ENCODE assay signal across 9 cellular contexts in the genomic region with DNA sequence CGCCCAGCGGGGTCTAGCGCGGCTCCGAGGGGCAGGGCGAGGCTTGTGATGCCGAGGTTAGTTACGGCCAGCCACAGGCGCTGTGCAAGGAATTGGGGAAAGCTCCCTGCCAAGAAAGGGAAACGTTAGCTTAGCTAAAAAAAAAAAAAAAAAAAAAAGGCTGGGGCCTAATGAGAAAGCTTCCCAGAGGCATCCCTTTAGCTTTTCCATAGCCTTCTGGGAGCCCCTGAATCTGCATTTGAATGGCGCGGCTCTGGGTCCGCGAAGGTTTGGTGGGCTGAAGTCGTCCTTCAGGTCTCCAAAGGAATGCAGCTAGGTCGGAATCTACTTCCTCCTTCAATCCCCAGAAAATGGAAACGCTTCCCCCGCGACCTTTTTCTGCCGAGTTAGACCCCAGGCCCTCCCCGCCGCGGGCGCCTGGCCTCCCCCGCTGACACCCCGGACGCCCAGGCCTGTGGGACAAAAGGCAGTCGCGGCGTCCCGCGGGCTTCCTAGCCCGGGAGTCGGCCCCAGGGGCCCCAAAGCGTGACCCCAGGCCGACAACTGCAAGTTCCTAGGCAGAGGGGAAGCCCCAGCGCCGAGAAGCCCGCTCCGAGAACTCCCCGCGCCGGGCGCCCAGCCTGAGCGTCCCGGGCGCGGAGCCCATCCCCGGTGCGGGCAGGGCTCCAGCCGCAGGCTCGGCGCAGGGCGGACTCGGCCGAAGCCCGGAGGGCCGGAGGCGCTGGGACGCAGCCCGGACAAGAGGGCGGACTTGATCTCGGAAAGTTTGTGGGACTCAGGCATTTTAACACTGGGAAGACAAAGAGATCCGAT. TPM values are rescaled to one million over a fixed set of nuclear protein-coding genes. Genes with fewer than 3 reads are reported as not detected.
DNase-seq lines count a peak whose midpoint lies in the region; ATAC-seq, FAIRE-seq and TF ChIP-seq lines count a peak whose summit lies in the region.
"Had no signal": no experiment of that assay in that cellular context is flagged by ENCODE, and none has a peak within 500 bp of the region (broad histone marks: within the 10 kb centered on the region; RNA-seq: fewer than 3 reads in every experiment).

No MANE protein-coding gene starts in this region.

- 1 to 2% (median 2%) methylated on average over 61 to 64 of the region's 64 CpGs for WGBS in small intestine, 3 donors

- in situ Hi-C loops in brain microvascular endothelial cell (cut with HindIII; ENCODE audit: low pct_ligation_motif_present, low sequenced_read_pairs) = no loop called here

- no peaks in the 10 kb centered on the region for H3K9me3 ChIP-seq in small intestine (ENCODE audit: control insufficient read depth, low read depth)

- CTCF ChIA-PET in HEK293T (lab: Yijun Ruan, JAX) = interaction anchor here (0.6 to 2.1 kb wide), 4 partner anchors 10 to 732 kb away, joined by 3 to 5 read pairs (median 4); no protein-coding TSS in a partner anchor

- no peak for FAIRE-seq in small intestine (lab: Jason Lieb, UNC)

- ATAC-seq in GM21576 (IDR thresholded peaks at IDR 0.05; ENCODE audit: unreplicated experiment) = no peak

- POLR2A ChIA-PET in HEK293T (lab: Yijun Ruan, JAX) = interaction anchor here (0.5 to 1.8 kb wide), 9 partner anchors 14 to 213 kb away, joined by 3 to 6 read pairs (median 4); no protein-coding TSS in a partner anchor

- H3K4me3 ChIP-seq in brain microvascular endothelial cell (ENCODE audit: low read depth, low read length) (peak overlapping the region; percentile 70), small intestine (ENCODE audit: low read depth in 1 of 2, low read length in 2 of 2) (peak overlapping the region; percentile 55 to 80)

- TF ChIP-seq CTCF in brain microvascular endothelial cell (IDR thresholded peaks at IDR 0.05; ENCODE audit: low read depth, low read length, missing control alignments) = no peak

- peak overlapping the region; percentile 96 for H3K27ac ChIP-seq in brain microvascular endothelial cell
- H3K27ac ChIP-seq in small intestine (ENCODE audit: low read depth in 1 of 2, low read length in 1 of 2) = peak overlapping the region; percentile 95 to 99

- H3K4me1 ChIP-seq in small intestine (ENCODE audit: control insufficient read depth in 2 of 2, insufficient read depth in 1 of 2, low read depth in 1 of 2, low read length in 1 of 2) = no peaks in the 10 kb centered on the region

- peak; percentile 77 for DNase-seq in AG08396 (ENCODE audit: low spot score)
- DNase-seq in HEK293T (ENCODE audit: extremely low spot score) = peak; percentile 17
- DNase-seq in brain microvascular endothelial cell = peak; percentile 27
- DNase-seq in iPS-NIHi11 (ENCODE audit: low spot score) = peak; percentile 59
- DNase-seq in small intestine = peak; percentile 53
- DNase-seq in MV-4-11 (lab: John Stamatoyannopoulos, UW) = no peak
- no peak for DNase-seq in GM19238 (ENCODE audit: insufficient read length, low spot score)
- DNase-seq: naive B cell had no signal

- H3K36me3 ChIP-seq in brain microvascular endothelial cell (replicated peaks) (peaks cover 3% of the 10 kb centered on the region), small intestine (ENCODE audit: control insufficient read depth in 2 of 2, insufficient read depth in 2 of 2, low read length in 2 of 2) (no peaks in the 10 kb centered on the region)

- no peaks in the 10 kb centered on the region for H3K27me3 ChIP-seq in brain microvascular endothelial cell (replicated peaks)
- H3K27me3 ChIP-seq in small intestine (ENCODE audit: control insufficient read depth in 2 of 2, insufficient read depth in 2 of 2, low read length in 2 of 2) = peaks cover 0 to 3% of the 10 kb centered on the region in 2 donors

TF ChIP-seq in HEK293T, 16 proteins besides CTCF, POLR2A, EP300 and RAD21:
- TF ChIP-seq LEF1 (IDR thresholded peaks at IDR 0.05; ENCODE audit: borderline replicate concordance) = no peak
- no peak for TF ChIP-seq BHLHE40 (IDR thresholded peaks at IDR 0.05; ENCODE audit: borderline replicate concordance)
- TF ChIP-seq SUZ12 (IDR thresholded peaks at IDR 0.05) = no peak
- TF ChIP-seq HDGF (IDR thresholded peaks at IDR 0.05; ENCODE audit: borderline replicate concordance) = no peak
- TF ChIP-seq, protein P1, sequence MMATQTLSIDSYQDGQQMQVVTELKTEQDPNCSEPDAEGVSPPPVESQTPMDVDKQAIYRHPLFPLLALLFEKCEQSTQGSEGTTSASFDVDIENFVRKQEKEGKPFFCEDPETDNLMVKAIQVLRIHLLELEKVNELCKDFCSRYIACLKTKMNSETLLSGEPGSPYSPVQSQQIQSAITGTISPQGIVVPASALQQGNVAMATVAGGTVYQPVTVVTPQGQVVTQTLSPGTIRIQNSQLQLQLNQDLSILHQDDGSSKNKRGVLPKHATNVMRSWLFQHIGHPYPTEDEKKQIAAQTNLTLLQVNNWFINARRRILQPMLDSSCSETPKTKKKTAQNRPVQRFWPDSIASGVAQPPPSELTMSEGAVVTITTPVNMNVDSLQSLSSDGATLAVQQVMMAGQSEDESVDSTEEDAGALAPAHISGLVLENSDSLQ (IDR thresholded peaks at IDR 0.05) = no peak
TF ChIP-seq in HEK293T: peak in this region for 0.

RNA-seq across cellular contexts. Expression of gene FAT1, which starts 0.6 kb away (rescaled TPM):
- polyA plus RNA-seq in small intestine = 10 to 100 TPM; 62.4 to 99.3 (median 67.8) TPM

Comparison
In these comparisons a context has a peak if more than half of its experiments do, and no peak if none do; other contexts are left out.
1. DNase-seq: peak in AG08396 (single experiment), HEK293T (single experiment), brain microvascular endothelial cell (single experiment), iPS-NIHi11 (single experiment) and small intestine (single experiment); none in MV-4-11 (single experiment) and GM19238 (single experiment).